In genomic region chr1:34866762-34867109, GRCh38 we compare ENCODE assay signal across 8 cellular contexts. TPM values are rescaled to one million over a fixed set of nuclear protein-coding genes. Genes with fewer than 3 reads are reported as not detected.
A peak's percentile ranks its signal among the peaks of the same experiment; 100 is the strongest.
DNase-seq lines count a peak whose midpoint lies in the region; ATAC-seq, FAIRE-seq and TF ChIP-seq lines count a peak whose summit lies in the region.

No MANE protein-coding gene starts in this region.

- TF ChIP-seq CTCF in RWPE2 (IDR thresholded peaks at IDR 0.05; ENCODE audit: poor library complexity, severe bottlenecking) = no peak
- no peak for TF ChIP-seq CTCF in fibroblast of pulmonary artery (IDR thresholded peaks at IDR 0.05; ENCODE audit: low read length, missing control alignments)
- TF ChIP-seq CTCF in GM13977 (IDR thresholded peaks at IDR 0.05; ENCODE audit: extremely low read depth, insufficient read depth, missing control alignments) = no peak

- no peak for FAIRE-seq in small intestine (lab: Jason Lieb, UNC)

- 23 to 28% (median 28%) methylated on average over 8 to 9 of the region's 9 CpGs for WGBS in small intestine, 3 donors

- H3K27me3 ChIP-seq in RWPE2 (ENCODE audit: insufficient read depth, poor library complexity, severe bottlenecking) = peaks cover 3% of the 10 kb centered on the region
- no peaks in the 10 kb centered on the region for H3K27me3 ChIP-seq in small intestine (ENCODE audit: control insufficient read depth in 2 of 2, insufficient read depth in 2 of 2, low read length in 2 of 2)

- in situ Hi-C loops in GM13977 (cut with MboI; ENCODE audit: low pct_unique_long_range_greater_than_20kb, low sequenced_read_pairs, unreplicated experiment) = no loop called here

- H3K9me3 ChIP-seq in RWPE2 (ENCODE audit: severe bottlenecking) = no peaks in the 10 kb centered on the region
- no peaks in the 10 kb centered on the region for H3K9me3 ChIP-seq in small intestine (ENCODE audit: control insufficient read depth, low read depth)

- ATAC-seq in GM19372 (IDR thresholded peaks at IDR 0.05; ENCODE audit: low read depth, unreplicated experiment) (peak; percentile 24), RWPE2 (ENCODE audit: low read depth) (no peak)

- H3K4me3 ChIP-seq in RWPE2 (ENCODE audit: severe bottlenecking) (peak overlapping the region; percentile 57), fibroblast of pulmonary artery (replicated peaks; ENCODE audit: low read depth, low read length) (peak overlapping the region; percentile 66), small intestine (ENCODE audit: low read depth in 1 of 2, low read length in 2 of 2) (peak overlapping the region in 1 of 2 donors; percentile 58)

- DNase-seq in RWPE2 (ENCODE audit: low spot score) = no peak
- DNase-seq in fibroblast of pulmonary artery (ENCODE audit: low read depth) = no peak
- DNase-seq in small intestine = no peak
- no peak for DNase-seq in GM13977 (ENCODE audit: low spot score)
- DNase-seq in NCI-H2081 treated with DMSO at 0.1 percent for 48 hours (lab: John Stamatoyannopoulos, UW) = no peak
- no peak for DNase-seq in GM19240 (ENCODE audit: insufficient read length, low spot score)
- DNase-seq in activated effector memory CD4-positive, alpha-beta T cell treated with anti-CD3 and anti-CD28 coated beads, Interleukin-2, amount 50 U/mL, for 16 hours = no peak

- H3K27ac ChIP-seq in RWPE2 (ENCODE audit: poor library complexity, severe bottlenecking) = no peak overlapping the region
- H3K27ac ChIP-seq in small intestine (ENCODE audit: low read depth in 1 of 2, low read length in 1 of 2) = peak overlapping the region; percentile 41 to 79

- H3K36me3 ChIP-seq in RWPE2 (ENCODE audit: low read depth) = no peaks in the 10 kb centered on the region
- H3K36me3 ChIP-seq in small intestine (ENCODE audit: control insufficient read depth in 2 of 2, insufficient read depth in 2 of 2, low read length in 2 of 2) = no peaks in the 10 kb centered on the region

- H3K4me1 ChIP-seq in RWPE2 (ENCODE audit: insufficient read depth, poor library complexity, severe bottlenecking) (no peaks in the 10 kb centered on the region), small intestine (ENCODE audit: control insufficient read depth in 2 of 2, insufficient read depth in 1 of 2, low read depth in 1 of 2, low read length in 1 of 2) (no peaks in the 10 kb centered on the region)

RNA-seq across cellular contexts. Expression of gene SMIM12, which starts 7.2 kb away (rescaled TPM):
- 10 to 100 TPM; 26.6 to 53.2 (median 40.0) TPM for polyA plus RNA-seq in small intestine
